ENCODE assay signal across 23 cellular contexts in the genomic region with DNA sequence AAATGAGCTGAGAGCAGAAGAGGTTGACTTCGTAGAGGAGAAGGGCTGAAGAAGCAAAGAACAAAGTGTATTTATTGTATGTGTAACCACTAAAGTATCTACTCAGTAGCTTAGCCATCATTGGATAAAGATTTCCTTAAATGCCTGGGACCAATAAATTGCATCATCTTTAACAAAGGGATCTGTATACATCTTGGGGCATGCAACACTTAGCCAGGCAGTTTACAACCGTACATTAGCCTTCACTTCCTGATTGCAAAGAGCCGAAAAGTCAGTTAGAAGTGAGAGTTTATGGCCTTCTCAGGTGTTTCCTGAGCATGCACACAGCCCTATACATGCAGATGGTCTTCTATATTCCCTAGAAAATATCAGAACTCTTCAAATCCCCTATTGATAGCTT.
DNase-seq lines count a peak whose midpoint lies in the region; ATAC-seq and TF ChIP-seq lines count a peak whose summit lies in the region.
"Had no signal": no experiment of that assay in that cellular context is flagged by ENCODE, and none has a peak within 500 bp of the region (broad histone marks: within the 10 kb centered on the region; RNA-seq: fewer than 3 reads in every experiment).

No MANE protein-coding gene starts in this region.

- no peaks in the 10 kb centered on the region for H3K9me3 ChIP-seq in DND-41 (ENCODE audit: insufficient read depth, low read length, severe bottlenecking)
- H3K9me3 ChIP-seq in KOPT-K1 (ENCODE audit: insufficient read depth, low read length, poor library complexity, severe bottlenecking) = no peaks in the 10 kb centered on the region
- H3K9me3 ChIP-seq in mucosa of descending colon = no peaks in the 10 kb centered on the region
- H3K9me3 ChIP-seq in SJCRH30 (replicated peaks) = no peaks in the 10 kb centered on the region

- no peak for TF ChIP-seq POLR2A in erythroblast (IDR thresholded peaks at IDR 0.05; ENCODE audit: low read length)

- H3K27ac ChIP-seq in DND-41 (ENCODE audit: low read length) = peak overlapping the region; percentile 16; the same call in 1 of the 2 replicates
- peak overlapping the region; percentile 52 for H3K27ac ChIP-seq in KOPT-K1 (ENCODE audit: low read depth, low read length, poor library complexity, severe bottlenecking)
- no peak overlapping the region for H3K27ac ChIP-seq in SJCRH30
- H3K27ac ChIP-seq: SK-N-MC had no signal

- DNase-seq in DND-41 (peak; percentile 5), fibroblast of mammary gland (ENCODE audit: low read depth) (peak; percentile 0), mucosa of descending colon (peak in 1 of 3 donors; percentile 32), erythroblast (lab: John Stamatoyannopoulos, UW) (no peak), SJCRH30 (no peak), GM10266 (ENCODE audit: extremely low spot score) (no peak)
- DNase-seq: activated CD4-positive, alpha-beta memory T cell treated with anti-CD3 and anti-CD28 coated beads, Interleukin-2, amount 10 ng/mL, durations not matched to agents 7 days and 5 days; activated CD4-positive, alpha-beta T cell treated with anti-CD3 and anti-CD28 coated beads for 1 hour; activated CD8-positive, alpha-beta memory T cell treated with anti-CD3 and anti-CD28 coated beads, Interleukin-2, amount 50 U/mL, for 48 hours; caudate nucleus; CD4-positive, CD25-positive, alpha-beta regulatory T cell; dermis blood vessel endothelial cell; H9; NCI-H1105 treated with DMSO at 0.1 percent for 48 hours; NCI-H2081; NCI-H774; RPMI8226; trophoblast cell had no signal

- intact Hi-C loops in mucosa of descending colon (cut with DNase I, micrococcal nuclease) = no loop called here

- no peak overlapping the region for H3K9ac ChIP-seq in DND-41 (ENCODE audit: low read depth, low read length)

- no peak for TF ChIP-seq CTCF in DND-41 (IDR thresholded peaks at IDR 0.05; ENCODE audit: borderline replicate concordance, extremely low read depth, low read length, poor library complexity, severe bottlenecking)
- no peak for TF ChIP-seq CTCF in fibroblast of mammary gland (conservative IDR thresholded peaks at IDR 0.05; ENCODE audit: control insufficient read depth, insufficient read depth, low read depth, low read length)
- TF ChIP-seq CTCF in mucosa of descending colon (IDR thresholded peaks at IDR 0.05) = no peak
- no peak for TF ChIP-seq CTCF in GM10266 (IDR thresholded peaks at IDR 0.05; ENCODE audit: control insufficient read depth, insufficient read depth, low read depth, missing control alignments)

- no peaks in the 10 kb centered on the region for H4K20me1 ChIP-seq in DND-41 (ENCODE audit: insufficient read depth, low read length)

- H3K4me1 ChIP-seq in DND-41 (ENCODE audit: insufficient read depth, low read length) = peaks cover 11% of the 10 kb centered on the region
- no peaks in the 10 kb centered on the region for H3K4me1 ChIP-seq in mucosa of descending colon (ENCODE audit: low read depth)
- no peaks in the 10 kb centered on the region for H3K4me1 ChIP-seq in SJCRH30

- H3K79me2 ChIP-seq in DND-41 (ENCODE audit: insufficient read depth, low read length) = no peaks in the 10 kb centered on the region

- ATAC-seq in DND-41 (ENCODE audit: insufficient read depth, low read depth) = peak; percentile 71
- peak; percentile 97 for ATAC-seq in mucosa of descending colon
- no peak for ATAC-seq in HG02798 (IDR thresholded peaks at IDR 0.05; ENCODE audit: poor library complexity, unreplicated experiment)
- ATAC-seq: activated naive CD4-positive, alpha-beta T cell treated with anti-CD3 and anti-CD28 coated beads, Interleukin-2, amount 50 U/mL, for 72 hours; natural killer cell treated with Interleukin-12 subunit alpha and Interleukin-12 subunit beta and Interleukin-15 and Interleukin-18, amount 100 ng/mL, for 72 hours had no signal

- no peak overlapping the region for H2AFZ ChIP-seq in DND-41 (ENCODE audit: low read depth, low read length)

- H3K4me2 ChIP-seq in DND-41 (ENCODE audit: insufficient read depth, low read length) = no peak overlapping the region

- no peaks in the 10 kb centered on the region for H3K36me3 ChIP-seq in DND-41 (ENCODE audit: insufficient read depth, low read length)
- H3K36me3 ChIP-seq in KOPT-K1 (ENCODE audit: insufficient read depth, low read length) = no peaks in the 10 kb centered on the region
- no peaks in the 10 kb centered on the region for H3K36me3 ChIP-seq in mucosa of descending colon (ENCODE audit: low read depth)
- no peaks in the 10 kb centered on the region for H3K36me3 ChIP-seq in SJCRH30

- H3K4me3 ChIP-seq in DND-41 (ENCODE audit: low read depth in 1 of 2, low read length in 2 of 2) (no peak overlapping the region), fibroblast of mammary gland (ENCODE audit: control insufficient read depth, low read depth, low read length) (no peak overlapping the region), mucosa of descending colon (no peak overlapping the region), SJCRH30 (no peak overlapping the region)
- H3K4me3 ChIP-seq: SK-N-MC had no signal

- H3K27me3 ChIP-seq in DND-41 (ENCODE audit: insufficient read depth, low read length, poor library complexity) (no peaks in the 10 kb centered on the region), SJCRH30 (no peaks in the 10 kb centered on the region)

Comparison
In these comparisons a context has a peak if more than half of its experiments do, and no peak if none do; other contexts are left out.
1. DNase-seq: peak in DND-41 (single experiment) and fibroblast of mammary gland (single experiment); none in erythroblast (0 of 2), SJCRH30 (0 of 2) and GM10266 (single experiment).